Comparison of ENCODE assay signal across 1 cellular context in genomic region chr3:145518639-145519038, GRCh38.
TF ChIP-seq lines count a peak whose summit lies in the region.

No MANE protein-coding gene starts in this region.

TF ChIP-seq in HepG2, 621 proteins besides CTCF, POLR2A, EP300 and RAD21 (continued from another document):
- TF ChIP-seq KDM6A (CRISPR knock-in tag; IDR thresholded peaks at IDR 0.05; ENCODE audit: low read depth) (peak; percentile 39; the same call in 1 of the 2 replicates), SMARCC2 (IDR thresholded peaks at IDR 0.05) (no peak), HDAC1 (CRISPR knock-in tag; IDR thresholded peaks at IDR 0.05) (peak; percentile 51), MED1 (CRISPR knock-in tag; IDR thresholded peaks at IDR 0.05) (0 out of 2 replicates have a peak, but pooled peaks have one; percentile 33), FOXA3 (CRISPR knock-in tag; IDR thresholded peaks at IDR 0.05) (peak; percentile 67), FOXO1 (CRISPR knock-in tag; IDR thresholded peaks at IDR 0.05) (0 out of 2 replicates have a peak, but pooled peaks have one; percentile 42), ZNF589 (CRISPR knock-in tag; conservative IDR thresholded peaks at IDR 0.05) (no peak), ZNF362 (CRISPR knock-in tag; IDR thresholded peaks at IDR 0.05; ENCODE audit: borderline replicate concordance) (no peak)
- TF ChIP-seq, protein P1, sequence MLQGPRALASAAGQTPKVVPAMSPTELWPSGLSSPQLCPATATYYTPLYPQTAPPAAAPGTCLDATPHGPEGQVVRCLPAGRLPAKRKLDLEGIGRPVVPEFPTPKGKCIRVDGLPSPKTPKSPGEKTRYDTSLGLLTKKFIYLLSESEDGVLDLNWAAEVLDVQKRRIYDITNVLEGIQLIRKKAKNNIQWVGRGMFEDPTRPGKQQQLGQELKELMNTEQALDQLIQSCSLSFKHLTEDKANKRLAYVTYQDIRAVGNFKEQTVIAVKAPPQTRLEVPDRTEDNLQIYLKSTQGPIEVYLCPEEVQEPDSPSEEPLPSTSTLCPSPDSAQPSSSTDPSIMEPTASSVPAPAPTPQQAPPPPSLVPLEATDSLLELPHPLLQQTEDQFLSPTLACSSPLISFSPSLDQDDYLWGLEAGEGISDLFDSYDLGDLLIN (CRISPR knock-in tag; IDR thresholded peaks at IDR 0.05; ENCODE audit: borderline replicate concordance): no peak
